In genomic region chr1:170530972-170531757, GRCh38 we compare ENCODE assay signal across 8 cellular contexts. TPM values are rescaled to one million over a fixed set of nuclear protein-coding genes. Genes with fewer than 3 reads are reported as not detected.
A peak's percentile ranks its signal among the peaks of the same experiment; 100 is the strongest.
DNase-seq lines count a peak whose midpoint lies in the region; ATAC-seq and TF ChIP-seq lines count a peak whose summit lies in the region.

No MANE protein-coding gene starts in this region.

- no peak overlapping the region for H3K27ac Mint-ChIP-seq in stimulated activated memory B cell treated with anti-CD40 and anti-IgM and Interleukin-4, amounts not matched to agents 10 μg/mL and 1 μg/mL and 100 μg/mL, for 72 hours

- H3K27ac ChIP-seq in epithelial cell of prostate (peak overlapping the region; percentile 83), ovary (peak overlapping the region; percentile 84 to 94)

- H3K4me1 Mint-ChIP-seq in stimulated activated memory B cell treated with anti-CD40 and anti-IgM and Interleukin-4, amounts not matched to agents 10 μg/mL and 1 μg/mL and 100 μg/mL, for 72 hours, result peaks cover 6% of the 10 kb centered on the region

- DNase-seq in NCI-H748 (lab: John Stamatoyannopoulos, UW; ENCODE audit: unreplicated experiment) (peak; percentile 2), NCI-H748 treated with DMSO at 0.1 percent for 48 hours (lab: John Stamatoyannopoulos, UW) (no peak), NB4 (ENCODE audit: low read depth) (peak; percentile 1), epithelial cell of prostate (ENCODE audit: low read depth, low spot score) (no peak), ovary (peak; percentile 32 to 57 (median 49)), NCI-H226 (no peak)

- intact Hi-C loops in ovary (cut with DNase I), result loop anchor here in 1 of 4 donors (5.0 kb wide), 1 partner anchor 131 kb away; the partner anchor contains the start of gene PRRX1

- no peak for ATAC-seq in HG02840 (IDR thresholded peaks at IDR 0.05; ENCODE audit: low FRiP score, unreplicated experiment)
- ATAC-seq in stimulated activated memory B cell treated with anti-CD40 and anti-IgM and Interleukin-4, amounts not matched to agents 10 μg/mL and 1 μg/mL and 100 μg/mL, for 72 hours, result no peak

- H3K4me3 Mint-ChIP-seq in stimulated activated memory B cell treated with anti-CD40 and anti-IgM and Interleukin-4, amounts not matched to agents 10 μg/mL and 1 μg/mL and 100 μg/mL, for 72 hours, result no peak overlapping the region

- no peaks in the 10 kb centered on the region for H3K9me3 Mint-ChIP-seq in stimulated activated memory B cell treated with anti-CD40 and anti-IgM and Interleukin-4, amounts not matched to agents 10 μg/mL and 1 μg/mL and 100 μg/mL, for 72 hours

- TF ChIP-seq CTCF in NB4 (IDR thresholded peaks at IDR 0.05; ENCODE audit: low read depth, low read length) (no peak), ovary (IDR thresholded peaks at IDR 0.05) (no peak)

- H3K9me3 ChIP-seq in ovary, result no peaks in the 10 kb centered on the region

- 2 to 22% (median 11%) methylated on average over 29 of the region's 29 CpGs for WGBS in ovary, 3 donors

- TF ChIP-seq POLR2A in NB4 (IDR thresholded peaks at IDR 0.05; ENCODE audit: extremely low read depth, insufficient read length) (no peak), ovary (IDR thresholded peaks at IDR 0.05) (no peak)

- no peaks in the 10 kb centered on the region for H3K27me3 Mint-ChIP-seq in stimulated activated memory B cell treated with anti-CD40 and anti-IgM and Interleukin-4, amounts not matched to agents 10 μg/mL and 1 μg/mL and 100 μg/mL, for 72 hours

- no peaks in the 10 kb centered on the region for H3K36me3 ChIP-seq in ovary

- no peaks in the 10 kb centered on the region for H3K27me3 ChIP-seq in ovary

- peaks cover 5% of the 10 kb centered on the region for H3K4me1 ChIP-seq in ovary (ENCODE audit: insufficient read depth)

- H3K4me3 ChIP-seq in NB4 (ENCODE audit: low read depth, low read length) (peak overlapping the region; percentile 90), ovary (peak overlapping the region; percentile 67)

- H3K36me3 Mint-ChIP-seq in stimulated activated memory B cell treated with anti-CD40 and anti-IgM and Interleukin-4, amounts not matched to agents 10 μg/mL and 1 μg/mL and 100 μg/mL, for 72 hours, result no peaks in the 10 kb centered on the region

- TF ChIP-seq EP300 in ovary (IDR thresholded peaks at IDR 0.05), result no peak

RNA-seq across cellular contexts. Expression of gene GORAB, which starts 0.8 kb away (rescaled TPM):
- total RNA-seq in ovary, result 10 to 100 TPM in 5 of 7 donors, 1 to 10 TPM in 2; 9.1 to 24.0 (median 12.0) TPM
- polyA plus RNA-seq in ovary, result 10 to 100 TPM in 1 of 2 donors, 1 to 10 TPM in 1; 9.7 to 12.2 TPM

Comparison
In these comparisons a context has a peak if more than half of its experiments do, and no peak if none do; other contexts are left out.
1. DNase-seq: peak in NCI-H748 (single experiment), NB4 (single experiment) and ovary (5 of 5); none in NCI-H748 treated with DMSO at 0.1 percent for 48 hours (single experiment), epithelial cell of prostate (single experiment) and NCI-H226 (single experiment).